In the genomic region with DNA sequence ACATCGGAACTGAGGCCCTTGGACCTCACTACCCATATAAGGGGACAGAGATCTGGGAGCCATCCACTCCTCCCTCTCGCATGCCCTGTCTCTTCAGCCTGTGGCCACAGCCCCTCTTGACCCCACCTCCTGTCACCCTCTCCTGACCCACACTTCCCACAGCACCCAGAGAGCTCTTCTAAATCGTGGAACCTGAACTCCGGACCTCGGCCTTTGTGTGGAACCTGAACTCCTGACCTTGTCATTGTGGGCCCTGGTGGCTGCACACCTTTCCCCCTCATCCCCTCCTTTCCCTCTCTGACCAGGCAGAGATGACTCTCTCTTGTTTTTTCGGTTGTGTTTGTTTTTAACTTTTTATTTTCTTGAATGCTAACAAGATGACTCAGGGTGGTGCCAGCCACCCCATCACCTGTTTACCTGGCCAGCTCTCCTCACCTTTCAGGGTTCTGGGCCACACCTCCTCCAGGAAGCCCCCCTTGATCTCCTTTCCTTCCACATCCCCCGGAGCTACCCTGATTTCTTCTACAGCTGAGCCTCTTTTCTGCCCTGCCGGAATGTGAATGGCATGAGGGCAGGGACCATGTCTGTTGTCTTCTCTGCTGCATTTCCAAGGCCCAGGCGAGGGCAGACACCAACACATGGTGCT, we compare ENCODE assay signal across 12 cellular contexts. TPM values are rescaled to one million over a fixed set of nuclear protein-coding genes. Genes with fewer than 3 reads are reported as not detected.
"Had no signal": no experiment of that assay in that cellular context is flagged by ENCODE, and none has a peak within 500 bp of the region (broad histone marks: within the 10 kb centered on the region; RNA-seq: fewer than 3 reads in every experiment).

No MANE protein-coding gene starts in this region.

- H3K9me3 ChIP-seq: mucosa of descending colon, ovary, sigmoid colon, spleen had no signal

- H3K9me3 Mint-ChIP-seq: activated CD4-positive, alpha-beta memory T cell treated with anti-CD3 and anti-CD28 coated beads for 36 hours; naive thymus-derived CD8-positive, alpha-beta T cell; T-helper 2 cell treated with Interferon-gamma antibody and Interleukin-4, amounts not matched to agents 5 μg/mL and 100 μg/mL, for 36 hours had no signal

- H3K27me3 Mint-ChIP-seq: activated CD4-positive, alpha-beta memory T cell treated with anti-CD3 and anti-CD28 coated beads for 36 hours; naive thymus-derived CD8-positive, alpha-beta T cell had no signal

- H3K4me3 Mint-ChIP-seq: activated CD4-positive, alpha-beta memory T cell treated with anti-CD3 and anti-CD28 coated beads for 36 hours; T-helper 2 cell treated with Interferon-gamma antibody and Interleukin-4, amounts not matched to agents 5 μg/mL and 100 μg/mL, for 36 hours had no signal

- H3K36me3 ChIP-seq: ovary had no signal

- H3K27me3 ChIP-seq: hepatocyte, ovary, sigmoid colon, spleen had no signal

- H3K27ac ChIP-seq: hepatocyte, ovary, sigmoid colon had no signal

- H3K4me3 ChIP-seq: hepatocyte, mucosa of descending colon, ovary, sigmoid colon, spleen had no signal

- H2AFZ ChIP-seq: hepatocyte had no signal

- DNase-seq: activated CD4-positive, alpha-beta memory T cell treated with anti-CD3 and anti-CD28 coated beads for 36 hours; activated CD8-positive, alpha-beta memory T cell treated with anti-CD3 and anti-CD28 coated beads, Interleukin-2, amount 50 U/mL, for 4 hours; activated naive CD4-positive, alpha-beta T cell; islet precursor cell; mammary epithelial cell; mucosa of descending colon; naive thymus-derived CD8-positive, alpha-beta T cell; sigmoid colon; spleen had no signal

- H3K4me2 ChIP-seq: hepatocyte had no signal

- ATAC-seq: mucosa of descending colon; naive thymus-derived CD8-positive, alpha-beta T cell had no signal

- H3K27ac Mint-ChIP-seq: activated CD4-positive, alpha-beta memory T cell treated with anti-CD3 and anti-CD28 coated beads for 36 hours; T-helper 2 cell treated with Interferon-gamma antibody and Interleukin-4, amounts not matched to agents 5 μg/mL and 100 μg/mL, for 36 hours had no signal

RNA-seq across cellular contexts. Expression of a gene that starts 29.7 kb away (rescaled TPM):
- total RNA-seq: sigmoid colon had no signal

RNA-seq across cellular contexts. Expression of a gene that starts 32.7 kb away (rescaled TPM):
- total RNA-seq: naive thymus-derived CD8-positive, alpha-beta T cell had no signal
- polyA plus RNA-seq: naive thymus-derived CD8-positive, alpha-beta T cell had no signal
